31 cellular contexts compared by ENCODE assay signal in the genomic region with DNA sequence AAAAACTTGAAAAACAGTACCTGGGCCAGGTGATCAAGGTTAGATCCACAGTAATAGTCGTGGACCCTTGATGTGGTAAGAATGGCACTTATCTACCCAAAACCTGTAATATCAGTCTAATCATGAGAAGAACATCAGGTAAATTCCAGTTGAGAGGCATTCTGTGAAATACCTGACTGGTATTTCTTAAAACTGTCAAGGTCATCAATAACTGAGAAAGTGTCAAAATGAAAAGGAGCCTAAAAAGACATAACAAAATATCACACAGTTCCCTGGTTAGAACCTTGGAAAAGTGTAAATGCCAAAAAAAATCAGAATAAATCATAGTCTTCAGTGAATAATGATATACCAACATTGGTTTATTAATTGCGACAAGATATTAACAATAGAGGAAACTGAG.
"Had no signal": no experiment of that assay in that cellular context is flagged by ENCODE, and none has a peak within 500 bp of the region (broad histone marks: within the 10 kb centered on the region; RNA-seq: fewer than 3 reads in every experiment).

No MANE protein-coding gene starts in this region.

- ATAC-seq: natural killer cell; psoas muscle; right cardiac atrium; sciatic nerve; stimulated activated memory B cell treated with anti-CD40 and anti-IgM and Interleukin-4, amounts not matched to agents 10 μg/mL and 1 μg/mL and 100 μg/mL, for 72 hours; stimulated activated naive CD8-positive, alpha-beta T cell treated with anti-CD3 and anti-CD28 coated beads, Interleukin-15, amount 100 ng/mL, for 72 hours; stimulated activated naive CD8-positive, alpha-beta T cell treated with anti-CD3 and anti-CD28 coated beads, Interleukin-15, Interleukin-2, amounts not matched to agents 100 U/mL and 50 U/mL, for 24 hours; upper lobe of right lung had no signal

- H3K27ac Mint-ChIP-seq: natural killer cell; nephron; neural progenitor cell; progenitor cell of endocrine pancreas; stimulated activated memory B cell treated with anti-CD40 and anti-IgM and Interleukin-4, amounts not matched to agents 10 μg/mL and 1 μg/mL and 100 μg/mL, for 72 hours; stimulated activated naive CD8-positive, alpha-beta T cell treated with anti-CD3 and anti-CD28 coated beads, Interleukin-15, amount 100 ng/mL, for 72 hours; type B pancreatic cell had no signal

- H3K4me3 Mint-ChIP-seq: natural killer cell; nephron; neural progenitor cell; stimulated activated memory B cell treated with anti-CD40 and anti-IgM and Interleukin-4, amounts not matched to agents 10 μg/mL and 1 μg/mL and 100 μg/mL, for 72 hours; stimulated activated naive CD8-positive, alpha-beta T cell treated with anti-CD3 and anti-CD28 coated beads, Interleukin-15, amount 100 ng/mL, for 72 hours; type B pancreatic cell had no signal

- H3K9me3 ChIP-seq: ovary, psoas muscle, spleen, suprapubic skin, testis, tibial artery, transverse colon, upper lobe of right lung, uterus had no signal

- H3K4me1 ChIP-seq: parathyroid adenoma, psoas muscle, spleen, suprapubic skin, testis, tibial artery, transverse colon, upper lobe of right lung, uterus had no signal

- H3K4me2 ChIP-seq: neural progenitor cell, smooth muscle cell had no signal

- DNase-seq: natural killer cell; occipital lobe; ovary; posterior cingulate gyrus; psoas muscle; right cardiac atrium; spleen; stimulated activated CD4-positive, alpha-beta T cell treated with anti-CD3 and anti-CD28 coated beads, Interleukin-12 subunit alpha, Interleukin-12 subunit beta, amount 100 ng/mL, for 4 hours; stimulated activated CD4-positive, alpha-beta T cell treated with anti-CD3 and anti-CD28 coated beads, Interleukin-1b, Interleukin-23, amount 100 ng/mL, for 48 hours; stimulated activated CD4-positive, alpha-beta T cell treated with anti-CD3 and anti-CD28 coated beads, Interleukin-4, amount 100 ng/mL, for 1 hour; stimulated activated CD4-positive, alpha-beta T cell treated with anti-CD3 and anti-CD28 coated beads, Interleukin-4, amount 100 ng/mL, for 4 hours; stimulated activated CD8-positive, alpha-beta memory T cell treated with anti-CD3 and anti-CD28 coated beads, Interleukin-4, amount 100 ng/mL, for 48 hours; stimulated activated naive CD4-positive, alpha-beta T cell; stimulated activated naive CD8-positive, alpha-beta T cell treated with anti-CD3 and anti-CD28 coated beads, Interleukin-15, amount 100 ng/mL, for 72 hours; stimulated activated naive CD8-positive, alpha-beta T cell treated with anti-CD3 and anti-CD28 coated beads, Interleukin-15, Interleukin-2, amounts not matched to agents 100 U/mL and 50 U/mL, for 24 hours; substantia nigra; testis; tibial artery; transverse colon; upper lobe of right lung; uterus had no signal

- H3K27ac ChIP-seq: neural progenitor cell, ovary, parathyroid adenoma, psoas muscle, skin epidermis, spleen, suprapubic skin, testis, tibial artery, transverse colon, upper lobe of right lung, uterus had no signal

- H3K27me3 ChIP-seq: neural progenitor cell, ovary, spleen, suprapubic skin, testis, tibial artery, transverse colon, upper lobe of right lung, uterus had no signal

- H3K36me3 Mint-ChIP-seq: natural killer cell; neural progenitor cell; stimulated activated memory B cell treated with anti-CD40 and anti-IgM and Interleukin-4, amounts not matched to agents 10 μg/mL and 1 μg/mL and 100 μg/mL, for 72 hours; type B pancreatic cell had no signal

- H3K9ac ChIP-seq: neural progenitor cell, parathyroid adenoma had no signal

- H3K36me3 ChIP-seq: neural progenitor cell, ovary, spleen, suprapubic skin, tibial artery, transverse colon, upper lobe of right lung, uterus had no signal

- H2AFZ ChIP-seq: neural progenitor cell, parathyroid adenoma had no signal

- H3K27me3 Mint-ChIP-seq: stimulated activated naive CD8-positive, alpha-beta T cell treated with anti-CD3 and anti-CD28 coated beads, Interleukin-15, amount 100 ng/mL, for 72 hours had no signal

- H3K4me3 ChIP-seq: neural progenitor cell, ovary, psoas muscle, skin epidermis, smooth muscle cell, spleen, suprapubic skin, testis, tibial artery, transverse colon, upper lobe of right lung, uterus had no signal

- H3K9me3 Mint-ChIP-seq: natural killer cell; nephron; neural progenitor cell; stimulated activated memory B cell treated with anti-CD40 and anti-IgM and Interleukin-4, amounts not matched to agents 10 μg/mL and 1 μg/mL and 100 μg/mL, for 72 hours; stimulated activated naive CD8-positive, alpha-beta T cell treated with anti-CD3 and anti-CD28 coated beads, Interleukin-15, amount 100 ng/mL, for 72 hours; type B pancreatic cell had no signal

- H3K4me1 Mint-ChIP-seq: natural killer cell; nephron; stimulated activated memory B cell treated with anti-CD40 and anti-IgM and Interleukin-4, amounts not matched to agents 10 μg/mL and 1 μg/mL and 100 μg/mL, for 72 hours; stimulated activated naive CD8-positive, alpha-beta T cell treated with anti-CD3 and anti-CD28 coated beads, Interleukin-15, amount 100 ng/mL, for 72 hours had no signal
